Comparison of ENCODE assay signal across 1 cellular context in genomic region chr15:52037889-52038505, GRCh38.
TF ChIP-seq lines count a peak whose summit lies in the region.

No MANE protein-coding gene starts in this region.

TF ChIP-seq in GM23338, 12 proteins besides CTCF, POLR2A, EP300 and RAD21:
- TF ChIP-seq ZNF462 (CRISPR knock-in tag; IDR thresholded peaks at IDR 0.05) (no peak), STAT1 (IDR thresholded peaks at IDR 0.05; ENCODE audit: unreplicated experiment) (no peak)
